In genomic region chr2:236969767-236970655, GRCh38 we compare ENCODE assay signal across 12 cellular contexts.
DNase-seq lines count a peak whose midpoint lies in the region; ATAC-seq, FAIRE-seq and TF ChIP-seq lines count a peak whose summit lies in the region.
"Had no signal": no experiment of that assay in that cellular context is flagged by ENCODE, and none has a peak within 500 bp of the region (broad histone marks: within the 10 kb centered on the region; RNA-seq: fewer than 3 reads in every experiment).

No MANE protein-coding gene starts in this region.

- H3K27me3 Mint-ChIP-seq in Caco-2 (ENCODE audit: insufficient read depth, unreplicated experiment) (no peaks in the 10 kb centered on the region), neural progenitor cell (ENCODE audit: insufficient read depth, low read depth) (peaks cover 2% of the 10 kb centered on the region), Calu3 (ENCODE audit: unreplicated experiment) (no peaks in the 10 kb centered on the region)
- no peaks in the 10 kb centered on the region for H3K27me3 Mint-ChIP-seq in activated naive CD4-positive, alpha-beta T cell treated with anti-CD3 and anti-CD28 coated beads, Interleukin-2, amount 50 U/mL, for 24 hours

- no peak for ATAC-seq in GM21717 (IDR thresholded peaks at IDR 0.05; ENCODE audit: unreplicated experiment)

- H2AFZ ChIP-seq in neural progenitor cell (replicated peaks), result no peak overlapping the region

- H3K4me3 Mint-ChIP-seq in Caco-2 (ENCODE audit: unreplicated experiment) (no peak overlapping the region), neural progenitor cell (no peak overlapping the region), Calu3 (ENCODE audit: low read depth, unreplicated experiment) (no peak overlapping the region)
- H3K4me3 Mint-ChIP-seq in activated naive CD4-positive, alpha-beta T cell treated with anti-CD3 and anti-CD28 coated beads, Interleukin-2, amount 50 U/mL, for 24 hours, result peak overlapping the region; percentile 68

- CTCF ChIA-PET in Caco-2 (lab: Charles Lee) (no interaction called here), Calu3 (lab: Charles Lee) (interaction anchor here (0.6 kb wide), 1 partner anchor 438 kb away, joined by 3 read pairs; no protein-coding TSS in a partner anchor)

- H3K4me3 ChIP-seq in Caco-2 (ENCODE audit: low read depth, low read length) (no peak overlapping the region), neural progenitor cell (no peak overlapping the region), kidney (ENCODE audit: low read length in 2 of 2) (no peak overlapping the region)
- H3K4me3 ChIP-seq: esophagus squamous epithelium had no signal

- H3K9me3 ChIP-seq in Caco-2, result no peaks in the 10 kb centered on the region
- no peaks in the 10 kb centered on the region for H3K9me3 ChIP-seq in neural progenitor cell (ENCODE audit: low read depth)
- no peaks in the 10 kb centered on the region for H3K9me3 ChIP-seq in kidney (ENCODE audit: control insufficient read depth in 1 of 2, low read length in 2 of 2)
- H3K9me3 ChIP-seq: esophagus squamous epithelium had no signal

- TF ChIP-seq CTCF in Caco-2 (IDR thresholded peaks at IDR 0.05; ENCODE audit: insufficient read depth in 1 of 2, low read depth in 1 of 2, low read length in 1 of 2, severe bottlenecking in 1 of 2, unreplicated experiment in 1 of 2), result no peak
- no peak for TF ChIP-seq CTCF in neural progenitor cell (IDR thresholded peaks at IDR 0.05)
- TF ChIP-seq CTCF in Calu3 (IDR thresholded peaks at IDR 0.05; ENCODE audit: unreplicated experiment), result no peak
- no peak for TF ChIP-seq CTCF in kidney (IDR thresholded peaks at IDR 0.05; ENCODE audit: borderline replicate concordance, extremely low read depth, insufficient read depth)

- no peaks in the 10 kb centered on the region for H3F3A ChIP-seq in neural progenitor cell (ENCODE audit: low read depth)

- FAIRE-seq in kidney (lab: Jason Lieb, UNC), result no peak

- H3K9ac ChIP-seq in neural progenitor cell, result no peak overlapping the region
- no peak overlapping the region for H3K9ac ChIP-seq in kidney (ENCODE audit: low read length in 2 of 2)

- H3K27ac ChIP-seq in neural progenitor cell, result no peak overlapping the region
- H3K27ac ChIP-seq in kidney (ENCODE audit: low read depth in 2 of 2, low read length in 2 of 2), result no peak overlapping the region

- no peak overlapping the region for H3K4me2 ChIP-seq in neural progenitor cell

- no peaks in the 10 kb centered on the region for H4K20me1 ChIP-seq in neural progenitor cell (ENCODE audit: low read depth)

- no peaks in the 10 kb centered on the region for H3K79me2 ChIP-seq in neural progenitor cell (ENCODE audit: low read depth)

- H3K9me3 Mint-ChIP-seq in Caco-2 (ENCODE audit: unreplicated experiment) (no peaks in the 10 kb centered on the region), neural progenitor cell (no peaks in the 10 kb centered on the region), Calu3 (ENCODE audit: low read depth, unreplicated experiment) (no peaks in the 10 kb centered on the region)
- no peaks in the 10 kb centered on the region for H3K9me3 Mint-ChIP-seq in activated naive CD4-positive, alpha-beta T cell treated with anti-CD3 and anti-CD28 coated beads, Interleukin-2, amount 50 U/mL, for 24 hours

- H3K4me1 Mint-ChIP-seq in Caco-2 (ENCODE audit: low read depth, unreplicated experiment) (peaks cover 14% of the 10 kb centered on the region), neural progenitor cell (peaks cover 41% of the 10 kb centered on the region), Calu3 (ENCODE audit: low read depth, unreplicated experiment) (peaks cover 45% of the 10 kb centered on the region)
- peaks cover 49% of the 10 kb centered on the region for H3K4me1 Mint-ChIP-seq in activated naive CD4-positive, alpha-beta T cell treated with anti-CD3 and anti-CD28 coated beads, Interleukin-2, amount 50 U/mL, for 24 hours

- H3K36me3 ChIP-seq in Caco-2 (ENCODE audit: control insufficient read depth, insufficient read depth, low read length) (no peaks in the 10 kb centered on the region; the same call in 1 of the 2 replicates), neural progenitor cell (no peaks in the 10 kb centered on the region), kidney (ENCODE audit: control insufficient read depth in 1 of 2, insufficient read depth in 2 of 2, low read length in 2 of 2) (no peaks in the 10 kb centered on the region)
- H3K36me3 ChIP-seq: esophagus squamous epithelium had no signal

- intact Hi-C loops in Caco-2 (cut with micrococcal nuclease; ENCODE audit: unreplicated experiment) (no loop called here), Calu3 (cut with micrococcal nuclease; ENCODE audit: unreplicated experiment) (no loop called here), kidney (cut with DNase I) (no loop called here)

- BruUV-seq in Caco-2 (replicated peaks; lab: Mats Ljungman, UMichigan) (no TSS peak), Calu3 (replicated peaks; lab: Mats Ljungman, UMichigan) (no TSS peak)

- DNase-seq in Caco-2 (no peak), T-helper 9 cell (peak; percentile 31), neural progenitor cell (ENCODE audit: low spot score) (no peak), Calu3 (no peak), kidney (no peak), SIG-M5 (lab: John Stamatoyannopoulos, UW) (no peak)
- DNase-seq: cerebellar nuclear complex, esophagus squamous epithelium, mesendoderm, MM.1S had no signal

- POLR2A ChIA-PET in Caco-2 (lab: Charles Lee), result no interaction called here

- H3K36me3 Mint-ChIP-seq in Caco-2 (ENCODE audit: insufficient read depth, unreplicated experiment) (peaks cover 6% of the 10 kb centered on the region), neural progenitor cell (no peaks in the 10 kb centered on the region), Calu3 (ENCODE audit: insufficient read depth, unreplicated experiment) (no peaks in the 10 kb centered on the region)
- no peaks in the 10 kb centered on the region for H3K36me3 Mint-ChIP-seq in activated naive CD4-positive, alpha-beta T cell treated with anti-CD3 and anti-CD28 coated beads, Interleukin-2, amount 50 U/mL, for 24 hours

- H3K27me3 ChIP-seq in Caco-2 (replicated peaks; ENCODE audit: control insufficient read depth, insufficient read depth, low read length) (no peaks in the 10 kb centered on the region), neural progenitor cell (no peaks in the 10 kb centered on the region)

- H3K27ac Mint-ChIP-seq in Caco-2 (ENCODE audit: unreplicated experiment) (peak overlapping the region; percentile 55), neural progenitor cell (peak overlapping the region; percentile 44), Calu3 (ENCODE audit: unreplicated experiment) (no peak overlapping the region)
- H3K27ac Mint-ChIP-seq in activated naive CD4-positive, alpha-beta T cell treated with anti-CD3 and anti-CD28 coated beads, Interleukin-2, amount 50 U/mL, for 24 hours, result peak overlapping the region; percentile 93

- H3K4me1 ChIP-seq in Caco-2 (peaks cover 30% of the 10 kb centered on the region), neural progenitor cell (peaks cover 16% of the 10 kb centered on the region), kidney (ENCODE audit: control insufficient read depth in 1 of 2, insufficient read depth in 1 of 2, low read depth in 1 of 2, low read length in 2 of 2) (peaks cover 11 to 20% of the 10 kb centered on the region in 2 donors)
